ENCODE assay signal across 26 cellular contexts in the genomic region with DNA sequence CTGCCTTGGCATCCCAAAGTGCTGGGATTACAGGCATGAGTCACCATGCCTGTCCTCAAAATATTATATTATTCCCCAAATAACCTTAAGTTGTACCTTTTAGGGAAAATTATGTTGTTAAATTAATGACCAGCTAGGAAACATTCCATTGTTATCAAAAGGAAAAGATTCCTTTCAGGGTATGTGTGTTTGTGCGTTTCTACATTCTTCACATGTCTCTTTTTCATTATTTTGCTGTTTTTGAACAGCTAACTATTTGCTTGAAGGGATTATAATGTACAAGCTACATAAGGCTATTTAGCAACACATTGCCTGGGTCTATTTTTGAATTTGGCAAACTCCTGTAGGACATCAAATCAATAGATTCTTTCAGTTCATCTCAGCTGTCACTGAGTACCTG.
"Had no signal": no experiment of that assay in that cellular context is flagged by ENCODE, and none has a peak within 500 bp of the region (broad histone marks: within the 10 kb centered on the region; RNA-seq: fewer than 3 reads in every experiment).

No MANE protein-coding gene starts in this region.

- H3K27ac Mint-ChIP-seq: nephron; stimulated activated memory B cell treated with anti-CD40 and anti-IgM and Interleukin-4, amounts not matched to agents 10 μg/mL and 1 μg/mL and 100 μg/mL, for 72 hours; stimulated activated naive CD8-positive, alpha-beta T cell treated with anti-CD3 and anti-CD28 coated beads, Interleukin-15, Interleukin-2, amounts not matched to agents 100 ng/mL and 50 ng/mL, for 24 hours had no signal

- ATAC-seq: left colon; left ventricle myocardium superior; sciatic nerve; stimulated activated memory B cell treated with anti-CD40 and anti-IgM and Interleukin-4, amounts not matched to agents 10 μg/mL and 1 μg/mL and 100 μg/mL, for 72 hours; upper lobe of right lung had no signal

- H3K4me1 Mint-ChIP-seq: naive B cell; nephron; stimulated activated memory B cell treated with anti-CD40 and anti-IgM and Interleukin-4, amounts not matched to agents 10 μg/mL and 1 μg/mL and 100 μg/mL, for 72 hours had no signal

- H3K4me2 ChIP-seq: hepatocyte had no signal

- H3K4me3 Mint-ChIP-seq: naive B cell; nephron; stimulated activated memory B cell treated with anti-CD40 and anti-IgM and Interleukin-4, amounts not matched to agents 10 μg/mL and 1 μg/mL and 100 μg/mL, for 72 hours; stimulated activated naive CD8-positive, alpha-beta T cell treated with anti-CD3 and anti-CD28 coated beads, Interleukin-15, Interleukin-2, amounts not matched to agents 100 ng/mL and 50 ng/mL, for 24 hours had no signal

- DNase-seq: cerebellar nuclear complex; colonic mucosa; effector CD4-positive, alpha-beta T cell; foreskin fibroblast; head of caudate nucleus; left colon; left ventricle myocardium superior; mesenchymal stem cell; naive B cell; ovary; spleen; stimulated activated CD4-positive, alpha-beta T cell treated with anti-CD3 and anti-CD28 coated beads, Interleukin-15, amount 100 ng/mL, for 24 hours; stimulated activated CD4-positive, alpha-beta T cell treated with anti-CD3 and anti-CD28 coated beads, Interleukin-1b, Interleukin-23, amount 100 ng/mL, for 48 hours; stimulated activated CD4-positive, alpha-beta T cell treated with anti-CD3 and anti-CD28 coated beads, Interleukin-4, amount 100 ng/mL, for 24 hours; upper lobe of right lung had no signal

- H3K9me3 ChIP-seq: colonic mucosa, esophagus muscularis mucosa, neutrophil, ovary, spleen, tibial nerve, upper lobe of right lung, vagina had no signal

- H3K4me3 ChIP-seq: colonic mucosa, esophagus muscularis mucosa, hepatocyte, lung, ovary, spleen, tibial nerve, upper lobe of right lung, vagina had no signal

- H3K4me1 ChIP-seq: colonic mucosa, spleen, tibial nerve, upper lobe of right lung had no signal

- H3K36me3 ChIP-seq: colonic mucosa, esophagus muscularis mucosa, neutrophil, ovary, spleen, tibial nerve, upper lobe of right lung, vagina had no signal

- H3K27me3 ChIP-seq: colonic mucosa, esophagus muscularis mucosa, hepatocyte, neutrophil, ovary, spleen, tibial nerve, upper lobe of right lung, vagina had no signal

- H3K27ac ChIP-seq: colonic mucosa, epithelial cell of prostate, esophagus muscularis mucosa, hepatocyte, neutrophil, ovary, spleen, tibial nerve, upper lobe of right lung, vagina had no signal

- H3K27me3 Mint-ChIP-seq: naive B cell; stimulated activated memory B cell treated with anti-CD40 and anti-IgM and Interleukin-4, amounts not matched to agents 10 μg/mL and 1 μg/mL and 100 μg/mL, for 72 hours; stimulated activated naive CD8-positive, alpha-beta T cell treated with anti-CD3 and anti-CD28 coated beads, Interleukin-15, Interleukin-2, amounts not matched to agents 100 ng/mL and 50 ng/mL, for 24 hours had no signal

- H3K9me3 Mint-ChIP-seq: nephron; stimulated activated memory B cell treated with anti-CD40 and anti-IgM and Interleukin-4, amounts not matched to agents 10 μg/mL and 1 μg/mL and 100 μg/mL, for 72 hours; stimulated activated naive CD8-positive, alpha-beta T cell treated with anti-CD3 and anti-CD28 coated beads, Interleukin-15, Interleukin-2, amounts not matched to agents 100 ng/mL and 50 ng/mL, for 24 hours had no signal

- H3K79me2 ChIP-seq: hepatocyte had no signal

- H2AFZ ChIP-seq: hepatocyte had no signal

- H3K36me3 Mint-ChIP-seq: naive B cell; stimulated activated memory B cell treated with anti-CD40 and anti-IgM and Interleukin-4, amounts not matched to agents 10 μg/mL and 1 μg/mL and 100 μg/mL, for 72 hours had no signal
